In genomic region chr1:52633291-52633754, GRCh38 we compare ENCODE assay signal across 8 cellular contexts. TPM values are rescaled to one million over a fixed set of nuclear protein-coding genes. Genes with fewer than 3 reads are reported as not detected.
DNase-seq lines count a peak whose midpoint lies in the region; ATAC-seq and TF ChIP-seq lines count a peak whose summit lies in the region.

No MANE protein-coding gene starts in this region.

- H3K4me1 ChIP-seq in HUES6 (ENCODE audit: control insufficient read depth, insufficient read depth, low read length) (peaks cover 40% of the 10 kb centered on the region), right atrium auricular region (peaks cover 0 to 11% of the 10 kb centered on the region in 2 donors)

- H3K4me3 ChIP-seq in HUES6 (ENCODE audit: low read depth, low read length): peak overlapping the region; percentile 54
- H3K4me3 ChIP-seq in right atrium auricular region: peak overlapping the region; percentile 28 to 48

- peak overlapping the region; percentile 44 for H3K9ac ChIP-seq in HUES6 (ENCODE audit: low read length)

- peaks cover 55% of the 10 kb centered on the region for H3K27me3 ChIP-seq in HUES6 (ENCODE audit: control insufficient read depth, insufficient read depth, low read length)
- H3K27me3 ChIP-seq in right atrium auricular region: peaks cover 0 to 3% of the 10 kb centered on the region in 2 donors

- ATAC-seq in HG03378 (IDR thresholded peaks at IDR 0.05; ENCODE audit: unreplicated experiment): no peak

- H3K36me3 ChIP-seq in HUES6 (ENCODE audit: control insufficient read depth, insufficient read depth, low read length): no peaks in the 10 kb centered on the region
- no peaks in the 10 kb centered on the region for H3K36me3 ChIP-seq in right atrium auricular region

- TF ChIP-seq CTCF in 22Rv1 (IDR thresholded peaks at IDR 0.05) (0 out of 2 replicates have a peak, but pooled peaks have one; percentile 6), right atrium auricular region (IDR thresholded peaks at IDR 0.05) (no peak)

- peak; percentile 16 for DNase-seq in activated T-helper 9 cell treated with anti-CD3 and anti-CD28 coated beads, Interleukin-2, amount 50 U/mL, for 16 hours (ENCODE audit: low read depth)
- DNase-seq in right atrium auricular region (ENCODE audit: low spot score) (no peak), mesenteric fat pad (ENCODE audit: low spot score) (no peak), NCI-H446 (lab: John Stamatoyannopoulos, UW) (no peak)
- DNase-seq in stimulated activated CD4-positive, alpha-beta T cell treated with anti-CD3 and anti-CD28 coated beads, Interleukin-15, amount 100 ng/mL, for 24 hours: peak; percentile 55

- no peak overlapping the region for H3K27ac ChIP-seq in 22Rv1
- no peak overlapping the region for H3K27ac ChIP-seq in HUES6 (ENCODE audit: low read depth, low read length)
- no peak overlapping the region for H3K27ac ChIP-seq in right atrium auricular region

- no peaks in the 10 kb centered on the region for H3K9me3 ChIP-seq in HUES6 (ENCODE audit: control insufficient read depth, insufficient read depth, low read depth, low read length)
- H3K9me3 ChIP-seq in right atrium auricular region: no peaks in the 10 kb centered on the region

RNA-seq across cellular contexts. Expression of gene SHISAL2A, which starts 0.4 kb away (rescaled TPM):
- total RNA-seq in right atrium auricular region: not detected
- not detected for total RNA-seq in mesenteric fat pad

RNA-seq across cellular contexts. Expression of gene GPX7, which starts 31.2 kb away (rescaled TPM):
- 10 to 100 TPM; 12.0 to 17.6 TPM for total RNA-seq in right atrium auricular region
- total RNA-seq in mesenteric fat pad: 8.5 TPM

Comparison
In these comparisons a context has a peak if more than half of its experiments do, and no peak if none do; other contexts are left out.
1. DNase-seq: peak in activated T-helper 9 cell treated with anti-CD3 and anti-CD28 coated beads, Interleukin-2, amount 50 U/mL, for 16 hours (single experiment) and stimulated activated CD4-positive, alpha-beta T cell treated with anti-CD3 and anti-CD28 coated beads, Interleukin-15, amount 100 ng/mL, for 24 hours (single experiment); none in right atrium auricular region (single experiment), mesenteric fat pad (single experiment) and NCI-H446 (0 of 2).